8 cellular contexts compared by ENCODE assay signal in the genomic region with DNA sequence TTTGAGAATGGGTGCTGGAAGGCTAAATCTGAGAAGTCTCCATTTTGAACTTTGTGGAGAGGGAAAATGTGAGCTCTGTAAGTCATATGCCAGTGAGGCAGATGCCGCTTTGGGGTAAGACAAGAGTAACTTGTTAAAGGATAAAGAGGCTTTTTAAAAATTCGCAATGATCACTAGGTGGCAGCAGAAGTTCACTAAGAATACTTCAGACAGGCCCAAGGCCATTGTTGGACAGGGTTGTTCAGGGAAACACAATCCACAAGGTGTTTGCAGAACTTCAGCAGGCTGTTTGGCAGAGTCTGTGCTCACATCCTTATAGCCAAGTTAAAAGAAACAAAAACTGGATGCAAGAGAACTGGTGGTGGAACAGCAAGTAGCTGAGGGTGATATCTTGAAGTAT. TPM values are rescaled to one million over a fixed set of nuclear protein-coding genes. Genes with fewer than 3 reads are reported as not detected.
DNase-seq lines count a peak whose midpoint lies in the region; ATAC-seq, FAIRE-seq and TF ChIP-seq lines count a peak whose summit lies in the region.

No MANE protein-coding gene starts in this region.

- peak; percentile 16 for DNase-seq in activated CD4-positive, alpha-beta memory T cell treated with anti-CD3 and anti-CD28 coated beads, Interleukin-2, amount 10 ng/mL, durations not matched to agents 7 days and 5 days
- DNase-seq in activated CD4-positive, alpha-beta memory T cell treated with anti-CD3 and anti-CD28 coated beads for 36 hours, result no peak
- peak; percentile 75 for DNase-seq in NCI-H526 treated with DMSO at 0.1 percent for 48 hours (lab: John Stamatoyannopoulos, UW)
- no peak for DNase-seq in GM12878 (ENCODE audit: low read depth, low spot score)
- peak; percentile 66 for DNase-seq in iPS-NIHi7 (ENCODE audit: extremely low spot score)
- peak; percentile 5 for DNase-seq in stimulated activated naive CD8-positive, alpha-beta T cell treated with anti-CD3 and anti-CD28 coated beads, Interleukin-15, Interleukin-2, amounts not matched to agents 100 U/mL and 50 U/mL, for 24 hours

- TF ChIP-seq POLR2A in GM12878 (IDR thresholded peaks at IDR 0.05; ENCODE audit: low read depth, low read length), result no peak

- H3K27me3 Mint-ChIP-seq in activated CD4-positive, alpha-beta memory T cell treated with anti-CD3 and anti-CD28 coated beads, Interleukin-2, amount 10 ng/mL, durations not matched to agents 7 days and 5 days, result peaks cover 8% of the 10 kb centered on the region
- peaks cover 1% of the 10 kb centered on the region for H3K27me3 Mint-ChIP-seq in activated CD4-positive, alpha-beta memory T cell treated with anti-CD3 and anti-CD28 coated beads for 36 hours

- BruUV-seq in GM12878 (replicated peaks; lab: Mats Ljungman, UMichigan), result no TSS peak

- no peaks in the 10 kb centered on the region for H3K9me3 ChIP-seq in GM12878 (replicated peaks; ENCODE audit: control insufficient read depth, insufficient read depth, low read length)

- no peaks in the 10 kb centered on the region for H3K27me3 ChIP-seq in GM12878 (replicated peaks in 1 of 2; ENCODE audit: control insufficient read depth in 2 of 2, insufficient read depth in 2 of 2, low read length in 1 of 2)

- TF ChIP-seq CTCF in GM12878 (IDR thresholded peaks at IDR 0.05 in 2 of 3, conservative IDR thresholded peaks at IDR 0.05 in 1 of 3; ENCODE audit: control insufficient read depth in 2 of 3, extremely low read depth in 1 of 3, insufficient read depth in 1 of 3, low read depth in 3 of 3, low read length in 3 of 3), result peak; percentile 40 to 61 (median 43); a peak in 5 of 6 replicates

- no peaks in the 10 kb centered on the region for H3K36me3 ChIP-seq in GM12878 (ENCODE audit: control insufficient read depth in 2 of 2, insufficient read depth in 2 of 2, low read length in 1 of 2)

- H3K4me1 Mint-ChIP-seq in activated CD4-positive, alpha-beta memory T cell treated with anti-CD3 and anti-CD28 coated beads, Interleukin-2, amount 10 ng/mL, durations not matched to agents 7 days and 5 days, result no peaks in the 10 kb centered on the region
- H3K4me1 Mint-ChIP-seq in activated CD4-positive, alpha-beta memory T cell treated with anti-CD3 and anti-CD28 coated beads for 36 hours (ENCODE audit: low read depth), result no peaks in the 10 kb centered on the region

- ATAC-seq in HG03280 (IDR thresholded peaks at IDR 0.05; ENCODE audit: unreplicated experiment) (peak; percentile 63), GM12878 (peak; percentile 93), HG02884 (IDR thresholded peaks at IDR 0.05; ENCODE audit: unreplicated experiment) (no peak)
- ATAC-seq in stimulated activated naive CD8-positive, alpha-beta T cell treated with anti-CD3 and anti-CD28 coated beads, Interleukin-15, Interleukin-2, amounts not matched to agents 100 U/mL and 50 U/mL, for 24 hours, result no peak

- no peak overlapping the region for H3K4me2 ChIP-seq in GM12878 (ENCODE audit: control insufficient read depth, insufficient read depth)

- H3K4me3 Mint-ChIP-seq in activated CD4-positive, alpha-beta memory T cell treated with anti-CD3 and anti-CD28 coated beads, Interleukin-2, amount 10 ng/mL, durations not matched to agents 7 days and 5 days, result no peak overlapping the region
- H3K4me3 Mint-ChIP-seq in activated CD4-positive, alpha-beta memory T cell treated with anti-CD3 and anti-CD28 coated beads for 36 hours, result no peak overlapping the region

- no peaks in the 10 kb centered on the region for H3K79me2 ChIP-seq in GM12878 (ENCODE audit: control insufficient read depth, insufficient read depth, low read length)

- POLR2A ChIA-PET in activated CD4-positive, alpha-beta memory T cell treated with anti-CD3 and anti-CD28 coated beads, Interleukin-2, amount 10 ng/mL, durations not matched to agents 7 days and 5 days (lab: Charles Lee), result no interaction called here
- POLR2A ChIA-PET in activated CD4-positive, alpha-beta memory T cell treated with anti-CD3 and anti-CD28 coated beads for 36 hours (lab: Charles Lee), result no interaction called here
- POLR2A ChIA-PET in GM12878 (lab: Charles Lee), result no interaction called here

- no peak overlapping the region for H3K27ac Mint-ChIP-seq in activated CD4-positive, alpha-beta memory T cell treated with anti-CD3 and anti-CD28 coated beads, Interleukin-2, amount 10 ng/mL, durations not matched to agents 7 days and 5 days
- H3K27ac Mint-ChIP-seq in activated CD4-positive, alpha-beta memory T cell treated with anti-CD3 and anti-CD28 coated beads for 36 hours, result no peak overlapping the region

- 5% methylated on average over 2 of the region's 2 CpGs for WGBS in GM12878 (ENCODE audit: insufficient coverage, insufficient replicate concordance, low lambda C conversion rate, missing lambda C conversion rate)

- no peak overlapping the region for H3K27ac ChIP-seq in GM12878 (ENCODE audit: control insufficient read depth, insufficient read depth)

- no peak overlapping the region for H2AFZ ChIP-seq in GM12878 (ENCODE audit: control insufficient read depth, low read depth, low read length)

- intact Hi-C loops in activated CD4-positive, alpha-beta memory T cell treated with anti-CD3 and anti-CD28 coated beads for 36 hours (cut with micrococcal nuclease), result loop anchor here (1.0 kb wide), 2 partner anchors 119 to 216 kb away; no protein-coding TSS in a partner anchor
- intact Hi-C loops in GM12878 (cut with micrococcal nuclease; ENCODE audit: unreplicated experiment), result loop anchor here (1.0 to 10.0 kb wide), 3 partner anchors 119 to 306 kb away; no protein-coding TSS in a partner anchor

- H3K9ac ChIP-seq in GM12878 (ENCODE audit: control insufficient read depth, insufficient read depth, low read length), result no peak overlapping the region

- H4K20me1 ChIP-seq in GM12878 (ENCODE audit: control insufficient read depth, insufficient read depth), result no peaks in the 10 kb centered on the region; the same call in 1 of the 2 replicates

- peak; percentile 81 for FAIRE-seq in GM12878 (lab: Jason Lieb, UNC)

- TF ChIP-seq RAD21 in GM12878 (IDR thresholded peaks at IDR 0.05; ENCODE audit: insufficient read depth, low read depth, low read length), result peak; percentile 78

- CTCF ChIA-PET in activated CD4-positive, alpha-beta memory T cell treated with anti-CD3 and anti-CD28 coated beads, Interleukin-2, amount 10 ng/mL, durations not matched to agents 7 days and 5 days (lab: Charles Lee), result interaction anchor here (1.0 to 3.9 kb wide), 5 partner anchors 9 to 144 kb away, joined by 3 to 22 read pairs (median 4); partner anchors contain the start of gene PIR
- CTCF ChIA-PET in activated CD4-positive, alpha-beta memory T cell treated with anti-CD3 and anti-CD28 coated beads for 36 hours (lab: Charles Lee), result interaction anchor here (0.6 to 3.4 kb wide), 11 partner anchors 9 to 216 kb away, joined by 3 to 11 read pairs (median 5); partner anchors contain the start of genes PIGA and PIR
- CTCF ChIA-PET in GM12878 (lab: Yijun Ruan, JAX), result interaction anchor here (0.6 to 10.8 kb wide), 36 partner anchors 9 to 1095 kb away, joined by 3 to 200 read pairs (median 4); partner anchors contain the start of gene BMX

- no peaks in the 10 kb centered on the region for H3K36me3 Mint-ChIP-seq in activated CD4-positive, alpha-beta memory T cell treated with anti-CD3 and anti-CD28 coated beads, Interleukin-2, amount 10 ng/mL, durations not matched to agents 7 days and 5 days (ENCODE audit: low read depth)
- no peaks in the 10 kb centered on the region for H3K36me3 Mint-ChIP-seq in activated CD4-positive, alpha-beta memory T cell treated with anti-CD3 and anti-CD28 coated beads for 36 hours

- TF ChIP-seq EP300 in GM12878 (IDR thresholded peaks at IDR 0.05; ENCODE audit: borderline replicate concordance in 1 of 2, control insufficient read depth in 1 of 2, low read depth in 2 of 2, low read length in 2 of 2), result no peak

- no peaks in the 10 kb centered on the region for H3K4me1 ChIP-seq in GM12878 (ENCODE audit: control insufficient read depth, insufficient read depth, low read length)

- H3K4me3 ChIP-seq in GM12878, result no peak overlapping the region

- in situ Hi-C loops in GM12878 (cut with MboI), result loop anchor here (5.0 kb wide), 2 partner anchors 118 to 218 kb away; no protein-coding TSS in a partner anchor

- no peaks in the 10 kb centered on the region for H3K9me3 Mint-ChIP-seq in activated CD4-positive, alpha-beta memory T cell treated with anti-CD3 and anti-CD28 coated beads, Interleukin-2, amount 10 ng/mL, durations not matched to agents 7 days and 5 days
- H3K9me3 Mint-ChIP-seq in activated CD4-positive, alpha-beta memory T cell treated with anti-CD3 and anti-CD28 coated beads for 36 hours, result no peaks in the 10 kb centered on the region

- SMC1A ChIA-PET in GM12878 (lab: Charles Lee; ENCODE audit: uncharacterized antibody, unreplicated experiment), result interaction anchor here (0.7 to 4.6 kb wide), 14 partner anchors 10 to 434 kb away, joined by 3 to 62 read pairs (median 5); no protein-coding TSS in a partner anchor

- RAD21 ChIA-PET in GM12878 (lab: Charles Lee; ENCODE audit: unreplicated experiment), result interaction anchor here (0.7 to 5.9 kb wide), 5 partner anchors 49 to 300 kb away, joined by 3 to 71 read pairs (median 3); no protein-coding TSS in a partner anchor

RNA-seq across cellular contexts. Expression of gene PIGA, which starts 13.7 kb away (rescaled TPM):
- 10 to 100 TPM; 27.8 to 31.7 TPM for total RNA-seq in activated CD4-positive, alpha-beta memory T cell treated with anti-CD3 and anti-CD28 coated beads, Interleukin-2, amount 10 ng/mL, durations not matched to agents 7 days and 5 days
- total RNA-seq in activated CD4-positive, alpha-beta memory T cell treated with anti-CD3 and anti-CD28 coated beads for 36 hours, result 10 to 100 TPM; 31.1 to 36.7 TPM
- 57.7 and 59.4 TPM in 2 replicates for total RNA-seq in GM12878 (2013; cell fraction: nucleolus; rRNA removed)
- total RNA-seq in GM12878 (2014; rRNA removed), result 11.1 and 15.4 TPM in 2 replicates
- 14.0 and 14.9 TPM in 2 replicates for total RNA-seq in GM12878 (2014; rRNA removed; fragmentation: Illumina TruSeq; extraction: Trizol)
- 12.2 and 15.3 TPM in 2 replicates for total RNA-seq in GM12878 (2021)
- polyA plus RNA-seq in GM12878 (2011; ENCODE audit: low read depth), result 8.5 TPM
- 24.1 and 29.7 TPM in 2 replicates for polyA plus RNA-seq in GM12878 (2011; rRNA removed)
- 7.3 and 9.6 TPM in 2 replicates for polyA plus RNA-seq in GM12878 (2011; cell fraction: cytosol; rRNA removed)
- polyA plus RNA-seq in GM12878 (2011; cell fraction: nucleus; rRNA removed), result 21.2 and 27.8 TPM in 2 replicates
- polyA plus RNA-seq in GM12878 (2012), result 6.9 and 9.2 TPM in 2 replicates
- 12.0 and 15.9 TPM in 2 replicates for polyA plus RNA-seq in GM12878 (2014; fragmentation: Illumina TruSeq; extraction: Trizol)
- 1 to 10 TPM; 4.9 to 6.8 TPM for polyA plus RNA-seq in GM12878 (2014; fragmentation: Nextera tagmentation; extraction: Ambion mirVana)
- 5.7 and 7.5 TPM in 2 replicates for polyA plus RNA-seq in GM12878 (2014; rRNA removed)
- polyA plus RNA-seq in GM12878 (2016; fragmentation: Nextera tagmentation; extraction: Ambion mirVana), result 10 to 100 TPM in 1 of 2 experiments, 1 to 10 TPM in 1; 9.4 to 11.0 TPM
- 28.2 and 33.3 TPM in 2 replicates for polyA minus RNA-seq in GM12878 (2011; rRNA and poly(A)+ RNA removed)
- polyA minus RNA-seq in GM12878 (2011; cell fraction: cytosol; rRNA and poly(A)+ RNA removed), result 6.3 and 7.4 TPM in 2 replicates
- polyA minus RNA-seq in GM12878 (2011; cell fraction: nucleus; rRNA and poly(A)+ RNA removed), result 26.4 and 29.5 TPM in 2 replicates

RNA-seq across cellular contexts. Expression of gene ASB11, which starts 33.6 kb away (rescaled TPM):
- not detected for total RNA-seq in activated CD4-positive, alpha-beta memory T cell treated with anti-CD3 and anti-CD28 coated beads, Interleukin-2, amount 10 ng/mL, durations not matched to agents 7 days and 5 days
- not detected for total RNA-seq in activated CD4-positive, alpha-beta memory T cell treated with anti-CD3 and anti-CD28 coated beads for 36 hours
- total RNA-seq in GM12878 (2013; cell fraction: nucleolus; rRNA removed), result not detected in 2 replicates
- total RNA-seq in GM12878 (2014; rRNA removed) (not detected in 2 replicates), GM12878 (2014; rRNA removed; fragmentation: Illumina TruSeq; extraction: Trizol) (not detected in 2 replicates), GM12878 (2021) (not detected in 2 replicates)
- not detected for polyA plus RNA-seq in GM12878 (2011; ENCODE audit: low read depth)
- polyA plus RNA-seq in GM12878 (2011; rRNA removed) (not detected in 2 replicates), GM12878 (2014; fragmentation: Illumina TruSeq; extraction: Trizol) (not detected in 2 replicates), GM12878 (2014; fragmentation: Nextera tagmentation; extraction: Ambion mirVana) (not detected), GM12878 (2014; rRNA removed) (not detected in 2 replicates), GM12878 (2016; fragmentation: Nextera tagmentation; extraction: Ambion mirVana) (not detected)
- polyA plus RNA-seq in GM12878 (2011; cell fraction: cytosol; rRNA removed), result not detected in 2 replicates
- polyA plus RNA-seq in GM12878 (2011; cell fraction: nucleus; rRNA removed), result not detected in 2 replicates
- not detected in 2 replicates for polyA plus RNA-seq in GM12878 (2012)
- polyA minus RNA-seq in GM12878 (2011; rRNA and poly(A)+ RNA removed), result not detected in 2 replicates
- not detected in 2 replicates for polyA minus RNA-seq in GM12878 (2011; cell fraction: cytosol; rRNA and poly(A)+ RNA removed)
- polyA minus RNA-seq in GM12878 (2011; cell fraction: nucleus; rRNA and poly(A)+ RNA removed), result not detected in 2 replicates

RNA-seq across cellular contexts. Expression of gene VEGFD, which starts 35.2 kb away (rescaled TPM):
- total RNA-seq in activated CD4-positive, alpha-beta memory T cell treated with anti-CD3 and anti-CD28 coated beads, Interleukin-2, amount 10 ng/mL, durations not matched to agents 7 days and 5 days, result under 1 TPM in 1 of 2 experiments, not detected in 1; 0.10 TPM
- total RNA-seq in activated CD4-positive, alpha-beta memory T cell treated with anti-CD3 and anti-CD28 coated beads for 36 hours, result not detected
- 0.38 TPM in 1 of 2 replicates, not detected in the other for total RNA-seq in GM12878 (2013; cell fraction: nucleolus; rRNA removed)
- total RNA-seq in GM12878 (2014; rRNA removed), result not detected in 2 replicates
- not detected in 2 replicates for total RNA-seq in GM12878 (2014; rRNA removed; fragmentation: Illumina TruSeq; extraction: Trizol)
- not detected in 2 replicates for total RNA-seq in GM12878 (2021)
- 0.16 TPM for polyA plus RNA-seq in GM12878 (2011; ENCODE audit: low read depth)
- 0.14 and 0.15 TPM in 2 replicates for polyA plus RNA-seq in GM12878 (2011; rRNA removed)
- 0.05 and 0.09 TPM in 2 replicates for polyA plus RNA-seq in GM12878 (2011; cell fraction: cytosol; rRNA removed)
- polyA plus RNA-seq in GM12878 (2011; cell fraction: nucleus; rRNA removed), result 0.37 and 0.51 TPM in 2 replicates
- not detected in 2 replicates for polyA plus RNA-seq in GM12878 (2012)
- not detected in 2 replicates for polyA plus RNA-seq in GM12878 (2014; fragmentation: Illumina TruSeq; extraction: Trizol)
- not detected for polyA plus RNA-seq in GM12878 (2014; fragmentation: Nextera tagmentation; extraction: Ambion mirVana)
- polyA plus RNA-seq in GM12878 (2014; rRNA removed), result not detected in 2 replicates
- not detected for polyA plus RNA-seq in GM12878 (2016; fragmentation: Nextera tagmentation; extraction: Ambion mirVana)
- polyA minus RNA-seq in GM12878 (2011; rRNA and poly(A)+ RNA removed), result 0.10 TPM in 1 of 2 replicates, not detected in the other
- not detected in 2 replicates for polyA minus RNA-seq in GM12878 (2011; cell fraction: cytosol; rRNA and poly(A)+ RNA removed)
- polyA minus RNA-seq in GM12878 (2011; cell fraction: nucleus; rRNA and poly(A)+ RNA removed), result 0.12 and 0.48 TPM in 2 replicates

Comparison
In these comparisons a context has a peak if more than half of its experiments do, and no peak if none do; other contexts are left out.
1. DNase-seq: peak in activated CD4-positive, alpha-beta memory T cell treated with anti-CD3 and anti-CD28 coated beads, Interleukin-2, amount 10 ng/mL, durations not matched to agents 7 days and 5 days (single experiment), NCI-H526 treated with DMSO at 0.1 percent for 48 hours (single experiment), iPS-NIHi7 (single experiment) and stimulated activated naive CD8-positive, alpha-beta T cell treated with anti-CD3 and anti-CD28 coated beads, Interleukin-15, Interleukin-2, amounts not matched to agents 100 U/mL and 50 U/mL, for 24 hours (single experiment); none in activated CD4-positive, alpha-beta memory T cell treated with anti-CD3 and anti-CD28 coated beads for 36 hours (single experiment) and GM12878 (single experiment).
2. ATAC-seq: peak in HG03280 (single experiment) and GM12878 (single experiment); none in stimulated activated naive CD8-positive, alpha-beta T cell treated with anti-CD3 and anti-CD28 coated beads, Interleukin-15, Interleukin-2, amounts not matched to agents 100 U/mL and 50 U/mL, for 24 hours (single experiment) and HG02884 (single experiment).